ENCODE assay signal across 29 cellular contexts in the genomic region with DNA sequence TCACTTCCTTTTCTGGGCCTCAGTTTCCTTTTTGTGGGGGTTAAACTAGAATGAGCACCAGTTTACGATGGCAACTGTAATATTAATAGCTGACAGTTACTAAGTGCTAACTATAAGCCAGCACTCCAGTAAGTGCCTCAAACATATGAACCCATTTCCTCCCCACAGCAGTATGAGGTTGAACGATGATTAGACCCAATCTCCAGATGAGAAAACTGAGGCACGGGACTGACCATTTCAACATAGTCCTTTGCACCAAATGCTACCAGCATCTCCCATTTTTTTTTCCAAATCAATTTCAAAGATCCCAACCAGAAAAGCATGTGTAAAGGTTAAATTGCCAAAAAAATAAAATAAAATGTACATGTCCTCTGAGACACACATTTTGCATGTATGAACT.
"Had no signal": no experiment of that assay in that cellular context is flagged by ENCODE, and none has a peak within 500 bp of the region (broad histone marks: within the 10 kb centered on the region; RNA-seq: fewer than 3 reads in every experiment).

No MANE protein-coding gene starts in this region.

- H3K36me3 ChIP-seq: stomach, suprapubic skin, thoracic aorta, thyroid gland, tibial artery, tibial nerve, transverse colon, upper lobe of left lung, upper lobe of right lung, uterus, vagina had no signal

- H3K4me1 Mint-ChIP-seq: stimulated activated effector memory CD8-positive, alpha-beta T cell treated with anti-CD3 and anti-CD28 coated beads, Interleukin-12 subunit alpha, Interleukin-12 subunit beta, amount 100 ng/mL, for 72 hours; stimulated activated memory B cell treated with anti-CD40 and anti-IgM and Interleukin-4, amounts not matched to agents 10 μg/mL and 1 μg/mL and 100 μg/mL, for 72 hours; stimulated activated naive B cell treated with anti-CD40 and anti-IgM and Interleukin-4, amounts not matched to agents 10 μg/mL and 1 μg/mL and 100 μg/mL, for 72 hours; stimulated activated naive CD8-positive, alpha-beta T cell treated with anti-CD3 and anti-CD28 coated beads, Interleukin-15, amount 100 ng/mL, for 72 hours had no signal

- H3K36me3 Mint-ChIP-seq: stimulated activated effector memory CD8-positive, alpha-beta T cell treated with anti-CD3 and anti-CD28 coated beads, Interleukin-12 subunit alpha, Interleukin-12 subunit beta, amount 100 ng/mL, for 72 hours; stimulated activated memory B cell treated with anti-CD40 and anti-IgM and Interleukin-4, amounts not matched to agents 10 μg/mL and 1 μg/mL and 100 μg/mL, for 72 hours; stimulated activated naive B cell treated with anti-CD40 and anti-IgM and Interleukin-4, amounts not matched to agents 10 μg/mL and 1 μg/mL and 100 μg/mL, for 72 hours; type B pancreatic cell had no signal

- DNase-seq: stimulated activated CD4-positive, alpha-beta T cell treated with anti-CD3 and anti-CD28 coated beads, Interleukin-2, amount 100 ng/mL, for 48 hours; stimulated activated CD4-positive, alpha-beta T cell treated with anti-CD3 and anti-CD28 coated beads, Interleukin-4, amount 100 ng/mL, for 1 hour; stimulated activated CD4-positive, alpha-beta T cell treated with anti-CD3 and anti-CD28 coated beads, Interleukin-4, amount 100 ng/mL, for 24 hours; stimulated activated CD4-positive, alpha-beta T cell treated with anti-CD3 and anti-CD28 coated beads, Interleukin-4, amount 100 ng/mL, for 4 hours; stimulated activated CD8-positive, alpha-beta memory T cell treated with anti-CD3 and anti-CD28 coated beads, Interleukin-4, amount 100 ng/mL, for 48 hours; stimulated activated naive B cell treated with anti-CD40 and anti-IgM and Interleukin-4, amounts not matched to agents 10 μg/mL and 1 μg/mL and 100 μg/mL, for 72 hours; stimulated activated naive CD4-positive, alpha-beta T cell; stimulated activated naive CD4-positive, alpha-beta T cell treated with Interleukin-2 at 50 U/mL for 16 hours; stimulated activated naive CD8-positive, alpha-beta T cell treated with anti-CD3 and anti-CD28 coated beads, Interleukin-15, amount 100 ng/mL, for 72 hours; stimulated activated naive CD8-positive, alpha-beta T cell treated with anti-CD3 and anti-CD28 coated beads, Interleukin-15, Interleukin-2, amounts not matched to agents 100 U/mL and 50 U/mL, for 24 hours; stomach; substantia nigra; testis; thyroid gland; tibial artery; transverse colon; trophoblast cell; upper lobe of left lung; upper lobe of right lung; uterus had no signal

- ATAC-seq: stimulated activated effector memory CD8-positive, alpha-beta T cell treated with anti-CD3 and anti-CD28 coated beads, Interleukin-12 subunit alpha, Interleukin-12 subunit beta, amount 100 ng/mL, for 72 hours; stimulated activated memory B cell treated with anti-CD40 and anti-IgM and Interleukin-4, amounts not matched to agents 10 μg/mL and 1 μg/mL and 100 μg/mL, for 72 hours; stimulated activated naive B cell treated with anti-CD40 and anti-IgM and Interleukin-4, amounts not matched to agents 10 μg/mL and 1 μg/mL and 100 μg/mL, for 72 hours; stimulated activated naive CD8-positive, alpha-beta T cell treated with anti-CD3 and anti-CD28 coated beads, Interleukin-15, amount 100 ng/mL, for 72 hours; stimulated activated naive CD8-positive, alpha-beta T cell treated with anti-CD3 and anti-CD28 coated beads, Interleukin-15, Interleukin-2, amounts not matched to agents 100 U/mL and 50 U/mL, for 24 hours; upper lobe of right lung had no signal

- H3K27ac ChIP-seq: stomach, suprapubic skin, testis, thoracic aorta, thyroid gland, tibial artery, tibial nerve, transverse colon, upper lobe of left lung, upper lobe of right lung, uterus, vagina had no signal

- FAIRE-seq: urothelium cell line had no signal

- H3K27ac Mint-ChIP-seq: stimulated activated effector memory CD8-positive, alpha-beta T cell treated with anti-CD3 and anti-CD28 coated beads, Interleukin-12 subunit alpha, Interleukin-12 subunit beta, amount 100 ng/mL, for 72 hours; stimulated activated memory B cell treated with anti-CD40 and anti-IgM and Interleukin-4, amounts not matched to agents 10 μg/mL and 1 μg/mL and 100 μg/mL, for 72 hours; stimulated activated naive B cell treated with anti-CD40 and anti-IgM and Interleukin-4, amounts not matched to agents 10 μg/mL and 1 μg/mL and 100 μg/mL, for 72 hours; stimulated activated naive CD8-positive, alpha-beta T cell treated with anti-CD3 and anti-CD28 coated beads, Interleukin-15, amount 100 ng/mL, for 72 hours; stimulated activated naive CD8-positive, alpha-beta T cell treated with anti-CD3 and anti-CD28 coated beads, Interleukin-15, Interleukin-2, amounts not matched to agents 100 ng/mL and 50 ng/mL, for 24 hours; type B pancreatic cell had no signal

- H3K4me3 ChIP-seq: stomach, suprapubic skin, testis, thoracic aorta, thyroid gland, tibial artery, tibial nerve, transverse colon, upper lobe of left lung, upper lobe of right lung, uterus, vagina had no signal

- H3K4me3 Mint-ChIP-seq: stimulated activated effector memory CD8-positive, alpha-beta T cell treated with anti-CD3 and anti-CD28 coated beads, Interleukin-12 subunit alpha, Interleukin-12 subunit beta, amount 100 ng/mL, for 72 hours; stimulated activated memory B cell treated with anti-CD40 and anti-IgM and Interleukin-4, amounts not matched to agents 10 μg/mL and 1 μg/mL and 100 μg/mL, for 72 hours; stimulated activated naive B cell treated with anti-CD40 and anti-IgM and Interleukin-4, amounts not matched to agents 10 μg/mL and 1 μg/mL and 100 μg/mL, for 72 hours; stimulated activated naive CD8-positive, alpha-beta T cell treated with anti-CD3 and anti-CD28 coated beads, Interleukin-15, amount 100 ng/mL, for 72 hours; stimulated activated naive CD8-positive, alpha-beta T cell treated with anti-CD3 and anti-CD28 coated beads, Interleukin-15, Interleukin-2, amounts not matched to agents 100 ng/mL and 50 ng/mL, for 24 hours; type B pancreatic cell had no signal

- H3K9me3 Mint-ChIP-seq: stimulated activated effector memory CD8-positive, alpha-beta T cell treated with anti-CD3 and anti-CD28 coated beads, Interleukin-12 subunit alpha, Interleukin-12 subunit beta, amount 100 ng/mL, for 72 hours; stimulated activated memory B cell treated with anti-CD40 and anti-IgM and Interleukin-4, amounts not matched to agents 10 μg/mL and 1 μg/mL and 100 μg/mL, for 72 hours; stimulated activated naive B cell treated with anti-CD40 and anti-IgM and Interleukin-4, amounts not matched to agents 10 μg/mL and 1 μg/mL and 100 μg/mL, for 72 hours; stimulated activated naive CD8-positive, alpha-beta T cell treated with anti-CD3 and anti-CD28 coated beads, Interleukin-15, amount 100 ng/mL, for 72 hours; stimulated activated naive CD8-positive, alpha-beta T cell treated with anti-CD3 and anti-CD28 coated beads, Interleukin-15, Interleukin-2, amounts not matched to agents 100 ng/mL and 50 ng/mL, for 24 hours; type B pancreatic cell had no signal

- H3K4me1 ChIP-seq: stomach, suprapubic skin, testis, thyroid gland, tibial nerve, transverse colon, upper lobe of left lung, upper lobe of right lung, uterus, vagina had no signal

- H3K27me3 ChIP-seq: suprapubic skin, testis, thyroid gland, tibial artery, tibial nerve, transverse colon, upper lobe of left lung, upper lobe of right lung, uterus, vagina had no signal

- H3K9me3 ChIP-seq: stomach, suprapubic skin, testis, thoracic aorta, thyroid gland, tibial artery, tibial nerve, transverse colon, upper lobe of left lung, upper lobe of right lung, uterus, vagina had no signal
